ENCODE assay signal across 1 cellular context in genomic region chr12:65905941-65906471, GRCh38.
TF ChIP-seq lines count a peak whose summit lies in the region.

No MANE protein-coding gene starts in this region.

TF ChIP-seq in HepG2, 621 proteins besides CTCF, POLR2A, EP300 and RAD21:
- no peak for TF ChIP-seq NFE2L1 (CRISPR knock-in tag; IDR thresholded peaks at IDR 0.05; ENCODE audit: borderline replicate concordance)
- no peak for TF ChIP-seq KDM4B (CRISPR knock-in tag; IDR thresholded peaks at IDR 0.05)
- no peak for TF ChIP-seq RBFOX2 (IDR thresholded peaks at IDR 0.05; ENCODE audit: low read depth, low read length)
- no peak for TF ChIP-seq FOXA1 (IDR thresholded peaks at IDR 0.05)
- no peak for TF ChIP-seq FOXA1 (CRISPR knock-in tag; IDR thresholded peaks at IDR 0.05)
- TF ChIP-seq ZNF318 (CRISPR knock-in tag; IDR thresholded peaks at IDR 0.05) = no peak
- no peak for TF ChIP-seq ZMAT3 (CRISPR knock-in tag; conservative IDR thresholded peaks at IDR 0.05)
